8 cellular contexts compared by ENCODE assay signal in genomic region chr14:58272589-58273372, GRCh38. TPM values are rescaled to one million over a fixed set of nuclear protein-coding genes. Genes with fewer than 3 reads are reported as not detected.
DNase-seq lines count a peak whose midpoint lies in the region; TF ChIP-seq lines count a peak whose summit lies in the region.

No MANE protein-coding gene starts in this region.

- TF ChIP-seq CTCF in GM12872 (IDR thresholded peaks at IDR 0.05; ENCODE audit: insufficient read depth, low read depth, low read length): peak; percentile 23; the same call in 1 of the 3 replicates
- peak; percentile 58 for TF ChIP-seq CTCF in epithelial cell of proximal tubule (conservative IDR thresholded peaks at IDR 0.05; ENCODE audit: low read depth, low read length)
- no peak for TF ChIP-seq CTCF in lower leg skin (IDR thresholded peaks at IDR 0.05)

- intact Hi-C loops in lower leg skin (cut with DNase I; ENCODE audit: low total_unique reads): no loop called here

- WGBS in lower leg skin, 2 donors: 71% methylated on average over 4 of the region's 4 CpGs

- DNase-seq in NCI-H2029 treated with DMSO at 0.1 percent for 48 hours (lab: John Stamatoyannopoulos, UW) (peak; percentile 92), epithelial cell of proximal tubule (ENCODE audit: low read depth) (peak; percentile 59), myocyte (ENCODE audit: low read depth) (peak; percentile 13), NCI-H146 (lab: John Stamatoyannopoulos, UW) (no peak), lower leg skin (ENCODE audit: low spot score in 2 of 2) (no peak), NCI-H510A treated with DMSO at 0.1 percent for 48 hours (lab: John Stamatoyannopoulos, UW) (no peak)
- no peak for DNase-seq in stimulated activated naive CD4-positive, alpha-beta T cell treated with Interleukin-2 at 50 U/mL for 16 hours (lab: John Stamatoyannopoulos, UW)

- H3K4me3 ChIP-seq in epithelial cell of proximal tubule (ENCODE audit: low read depth, low read length) (no peak overlapping the region), lower leg skin (ENCODE audit: low read depth, poor library complexity, severe bottlenecking) (no peak overlapping the region)

- no peak for TF ChIP-seq POLR2A in lower leg skin (IDR thresholded peaks at IDR 0.05)

RNA-seq across cellular contexts. Expression of gene ARID4A, which starts 25.6 kb away (rescaled TPM):
- total RNA-seq in epithelial cell of proximal tubule: 2.7 and 8.6 TPM in 2 replicates
- 11.8 and 12.2 TPM in 2 replicates for total RNA-seq in myocyte
- polyA plus RNA-seq in myocyte (2012): 4.5 TPM
- total RNA-seq in lower leg skin: 10 to 100 TPM; 13.6 to 32.6 (median 18.4) TPM

RNA-seq across cellular contexts. Expression of gene PSMA3, which starts 28.1 kb away (rescaled TPM):
- total RNA-seq in epithelial cell of proximal tubule: 255 TPM in 2 replicates
- 83.0 and 88.5 TPM in 2 replicates for total RNA-seq in myocyte
- 80.7 TPM for polyA plus RNA-seq in myocyte (2012)
- 10 to 100 TPM; 55.1 to 70.8 (median 64.4) TPM for total RNA-seq in lower leg skin

Comparison
In these comparisons a context has a peak if more than half of its experiments do, and no peak if none do; other contexts are left out.
1. CTCF ChIP-seq: peak in GM12872 (single experiment) and epithelial cell of proximal tubule (single experiment); none in lower leg skin (0 of 3).
2. DNase-seq: peak in NCI-H2029 treated with DMSO at 0.1 percent for 48 hours (single experiment), epithelial cell of proximal tubule (single experiment) and myocyte (single experiment); none in NCI-H146 (single experiment), stimulated activated naive CD4-positive, alpha-beta T cell treated with Interleukin-2 at 50 U/mL for 16 hours (single experiment), lower leg skin (0 of 2) and NCI-H510A treated with DMSO at 0.1 percent for 48 hours (single experiment).